In genomic region chr16:57995721-57996405, GRCh38 we compare ENCODE assay signal across 31 cellular contexts. TPM values are rescaled to one million over a fixed set of nuclear protein-coding genes. Genes with fewer than 3 reads are reported as not detected.
DNase-seq lines count a peak whose midpoint lies in the region; ATAC-seq and TF ChIP-seq lines count a peak whose summit lies in the region.
"Had no signal": no experiment of that assay in that cellular context is flagged by ENCODE, and none has a peak within 500 bp of the region (broad histone marks: within the 10 kb centered on the region; RNA-seq: fewer than 3 reads in every experiment).

No MANE protein-coding gene starts in this region.

- ATAC-seq in activated CD8-positive, alpha-beta T cell treated with anti-CD3 and anti-CD28 coated beads, Interleukin-2, amount 10 ng/mL, durations not matched to agents 7 days and 5 days, result no peak
- ATAC-seq in activated CD8-positive, alpha-beta T cell treated with anti-CD3 and anti-CD28 coated beads for 36 hours, result no peak
- no peak for ATAC-seq in effector memory CD8-positive, alpha-beta T cell (replicated peaks)
- ATAC-seq in GM19328 (IDR thresholded peaks at IDR 0.05; ENCODE audit: unreplicated experiment), result no peak
- no peak for ATAC-seq in HG03442 (IDR thresholded peaks at IDR 0.05; ENCODE audit: unreplicated experiment)
- ATAC-seq: body of pancreas, heart right ventricle, sciatic nerve had no signal

- peaks cover 35% of the 10 kb centered on the region for H3K36me3 Mint-ChIP-seq in activated CD8-positive, alpha-beta T cell treated with anti-CD3 and anti-CD28 coated beads, Interleukin-2, amount 10 ng/mL, durations not matched to agents 7 days and 5 days (ENCODE audit: low read depth)
- H3K36me3 Mint-ChIP-seq in activated CD8-positive, alpha-beta T cell treated with anti-CD3 and anti-CD28 coated beads for 36 hours (ENCODE audit: low read depth), result peaks cover 8% of the 10 kb centered on the region
- peaks cover 41% of the 10 kb centered on the region for H3K36me3 Mint-ChIP-seq in effector memory CD8-positive, alpha-beta T cell (ENCODE audit: insufficient read depth)

- no peak overlapping the region for H4K12ac ChIP-seq in trophoblast cell (ENCODE audit: low read depth, low read length)

- no peak overlapping the region for H2BK12ac ChIP-seq in trophoblast cell (ENCODE audit: low read length)

- no peaks in the 10 kb centered on the region for H3K9me3 ChIP-seq in trophoblast cell (ENCODE audit: insufficient read depth, low read depth, low read length)
- H3K9me3 ChIP-seq: body of pancreas, Caco-2, heart right ventricle, SK-N-SH, testis, vagina had no signal

- H3K27me3 Mint-ChIP-seq in activated CD8-positive, alpha-beta T cell treated with anti-CD3 and anti-CD28 coated beads, Interleukin-2, amount 10 ng/mL, durations not matched to agents 7 days and 5 days (ENCODE audit: low read depth), result no peaks in the 10 kb centered on the region
- H3K27me3 Mint-ChIP-seq in activated CD8-positive, alpha-beta T cell treated with anti-CD3 and anti-CD28 coated beads for 36 hours, result no peaks in the 10 kb centered on the region
- no peaks in the 10 kb centered on the region for H3K27me3 Mint-ChIP-seq in effector memory CD8-positive, alpha-beta T cell
- H3K27me3 Mint-ChIP-seq: progenitor cell of endocrine pancreas had no signal

- H3K4me1 ChIP-seq in trophoblast cell (ENCODE audit: control insufficient read depth in 1 of 2, insufficient read depth in 2 of 2, low read length in 2 of 2) (peaks cover 29 to 42% of the 10 kb centered on the region in 2 experiments), mesendoderm (ENCODE audit: control insufficient read depth, low read depth, low read length) (peaks cover 12% of the 10 kb centered on the region)

- H3K4ac ChIP-seq in trophoblast cell (ENCODE audit: low read depth, low read length) (no peak overlapping the region), mesendoderm (ENCODE audit: low read depth, low read length) (no peak overlapping the region)

- H3K4me1 Mint-ChIP-seq in activated CD8-positive, alpha-beta T cell treated with anti-CD3 and anti-CD28 coated beads, Interleukin-2, amount 10 ng/mL, durations not matched to agents 7 days and 5 days (ENCODE audit: low read depth), result peaks cover 45% of the 10 kb centered on the region
- H3K4me1 Mint-ChIP-seq in activated CD8-positive, alpha-beta T cell treated with anti-CD3 and anti-CD28 coated beads for 36 hours (ENCODE audit: low read depth), result peaks cover 41% of the 10 kb centered on the region
- peaks cover 33 to 43% of the 10 kb centered on the region in 2 donors for H3K4me1 Mint-ChIP-seq in effector memory CD8-positive, alpha-beta T cell (ENCODE audit: low read depth in 2 of 2)

- CTCF ChIA-PET in activated CD8-positive, alpha-beta T cell treated with anti-CD3 and anti-CD28 coated beads, Interleukin-2, amount 10 ng/mL, durations not matched to agents 7 days and 5 days (lab: Charles Lee), result no interaction called here
- CTCF ChIA-PET in activated CD8-positive, alpha-beta T cell treated with anti-CD3 and anti-CD28 coated beads for 36 hours (lab: Charles Lee), result interaction anchor here (2.5 kb wide), 1 partner anchor 97 kb away, joined by 7 read pairs; no protein-coding TSS in a partner anchor
- CTCF ChIA-PET in RWPE1 (lab: Yijun Ruan, JAX), result no interaction called here

- H4K5ac ChIP-seq in mesendoderm (ENCODE audit: low read length), result no peak overlapping the region

- no peak overlapping the region for H3K4me3 Mint-ChIP-seq in activated CD8-positive, alpha-beta T cell treated with anti-CD3 and anti-CD28 coated beads, Interleukin-2, amount 10 ng/mL, durations not matched to agents 7 days and 5 days
- H3K4me3 Mint-ChIP-seq in activated CD8-positive, alpha-beta T cell treated with anti-CD3 and anti-CD28 coated beads for 36 hours, result no peak overlapping the region
- H3K4me3 Mint-ChIP-seq in effector memory CD8-positive, alpha-beta T cell, result peak overlapping the region; percentile 10 to 42
- H3K4me3 Mint-ChIP-seq: activated T-helper 1 cell treated with anti-CD3 and anti-CD28 coated beads, Interleukin-12 subunit alpha, Interleukin-12 subunit beta, Interleukin-2, Interleukin-4 antibody, amounts not matched to agents 30 ng/mL and 10 ng/mL and 1 ng/mL, durations not matched to agents 14 hours and 24 hours and 36 hours had no signal

- H3K9ac ChIP-seq in trophoblast cell (ENCODE audit: low read length) (no peak overlapping the region), mesendoderm (ENCODE audit: low read length) (no peak overlapping the region)
- H3K9ac ChIP-seq: SK-N-SH had no signal

- H2AK5ac ChIP-seq in trophoblast cell (ENCODE audit: low read length), result no peak overlapping the region
- no peak overlapping the region for H2AK5ac ChIP-seq in mesendoderm (ENCODE audit: low read length)

- peaks cover 12% of the 10 kb centered on the region for H3K79me1 ChIP-seq in trophoblast cell (ENCODE audit: low read length)
- H3K79me1 ChIP-seq in mesendoderm (ENCODE audit: low read length), result peaks cover 2% of the 10 kb centered on the region

- H3K14ac ChIP-seq in trophoblast cell (ENCODE audit: low read length), result no peak overlapping the region

- H4K8ac ChIP-seq in trophoblast cell (ENCODE audit: low read depth, low read length) (no peak overlapping the region), mesendoderm (ENCODE audit: low read depth, low read length) (no peak overlapping the region)

- H2BK5ac ChIP-seq in trophoblast cell (ENCODE audit: low read depth, low read length, poor library complexity), result no peak overlapping the region
- H2BK5ac ChIP-seq in mesendoderm (ENCODE audit: low read length), result no peak overlapping the region

- H3K27me3 ChIP-seq in trophoblast cell (ENCODE audit: insufficient read depth, low read length) (no peaks in the 10 kb centered on the region), mesendoderm (ENCODE audit: insufficient read depth, low read length, poor library complexity) (no peaks in the 10 kb centered on the region)
- H3K27me3 ChIP-seq: body of pancreas, heart right ventricle, testis, vagina had no signal

- H3K4me3 ChIP-seq in trophoblast cell (ENCODE audit: low read depth, low read length) (peak overlapping the region; percentile 11), mesendoderm (ENCODE audit: low read length) (no peak overlapping the region)
- H3K4me3 ChIP-seq: body of pancreas, heart right ventricle, testis, vagina had no signal

- no peak for TF ChIP-seq CTCF in activated CD8-positive, alpha-beta T cell treated with anti-CD3 and anti-CD28 coated beads for 36 hours (IDR thresholded peaks at IDR 0.05)
- no peak for TF ChIP-seq CTCF in RWPE1 (conservative IDR thresholded peaks at IDR 0.05; ENCODE audit: low read depth)

- H3K4me2 ChIP-seq in trophoblast cell (ENCODE audit: low read length) (no peak overlapping the region), mesendoderm (ENCODE audit: low read length) (no peak overlapping the region)
- H3K4me2 ChIP-seq: SK-N-SH had no signal

- no peak for DNase-seq in activated CD8-positive, alpha-beta T cell treated with anti-CD3 and anti-CD28 coated beads, Interleukin-2, amount 10 ng/mL, durations not matched to agents 7 days and 5 days
- no peak for DNase-seq in activated CD8-positive, alpha-beta T cell treated with anti-CD3 and anti-CD28 coated beads for 36 hours
- DNase-seq in RWPE1 (ENCODE audit: low spot score) (no peak), trophoblast cell (no peak), mesendoderm (no peak)
- no peak for DNase-seq in effector memory CD8-positive, alpha-beta T cell
- DNase-seq: activated CD4-positive, alpha-beta T cell treated with anti-CD3 and anti-CD28 coated beads for 48 hours; AML-193; body of pancreas; Caco-2; effector CD4-positive, alpha-beta T cell; heart right ventricle; IMR-90; NCI-H1092; NCI-H1694 treated with DMSO at 0.1 percent for 48 hours; NCI-H2171; NCI-H510A; SK-N-SH; stimulated activated naive CD4-positive, alpha-beta T cell; T-helper 9 cell; testis; WERI-Rb-1 had no signal

- H2AFZ ChIP-seq in trophoblast cell (ENCODE audit: insufficient read depth, low read length, poor library complexity), result no peak overlapping the region

- peak overlapping the region; percentile 46 for H3K27ac Mint-ChIP-seq in activated CD8-positive, alpha-beta T cell treated with anti-CD3 and anti-CD28 coated beads, Interleukin-2, amount 10 ng/mL, durations not matched to agents 7 days and 5 days
- H3K27ac Mint-ChIP-seq in activated CD8-positive, alpha-beta T cell treated with anti-CD3 and anti-CD28 coated beads for 36 hours, result no peak overlapping the region
- H3K27ac Mint-ChIP-seq in effector memory CD8-positive, alpha-beta T cell, result peak overlapping the region; percentile 60 to 88
- H3K27ac Mint-ChIP-seq: activated T-helper 1 cell treated with anti-CD3 and anti-CD28 coated beads, Interleukin-12 subunit alpha, Interleukin-12 subunit beta, Interleukin-2, Interleukin-4 antibody, amounts not matched to agents 30 ng/mL and 10 ng/mL and 1 ng/mL, durations not matched to agents 14 hours and 24 hours and 36 hours; progenitor cell of endocrine pancreas had no signal

- no peak overlapping the region for H3K18ac ChIP-seq in trophoblast cell (ENCODE audit: low read length)
- no peak overlapping the region for H3K18ac ChIP-seq in mesendoderm (ENCODE audit: low read length)

- no peak overlapping the region for H3K23ac ChIP-seq in trophoblast cell (ENCODE audit: low read length)
- no peak overlapping the region for H3K23ac ChIP-seq in mesendoderm (ENCODE audit: low read length)

- intact Hi-C loops in activated CD8-positive, alpha-beta T cell treated with anti-CD3 and anti-CD28 coated beads for 36 hours (cut with micrococcal nuclease), result no loop called here

- whole genome bisulfite sequencing in trophoblast cell (ENCODE audit: extremely low coverage, insufficient coverage, insufficient read length), result no CpG with 5 or more reads among the region's 18 CpGs
- WGBS in mesendoderm (ENCODE audit: extremely low coverage, insufficient coverage, low lambda C conversion rate), result no CpG with 5 or more reads among the region's 18 CpGs

- H2BK120ac ChIP-seq in trophoblast cell (ENCODE audit: insufficient read depth, low read length, poor library complexity) (no peak overlapping the region), mesendoderm (ENCODE audit: low read depth, low read length) (no peak overlapping the region)

- H4K91ac ChIP-seq in trophoblast cell (ENCODE audit: low read depth, low read length), result no peak overlapping the region

- H3K9me3 Mint-ChIP-seq in activated CD8-positive, alpha-beta T cell treated with anti-CD3 and anti-CD28 coated beads, Interleukin-2, amount 10 ng/mL, durations not matched to agents 7 days and 5 days (ENCODE audit: insufficient read depth), result no peaks in the 10 kb centered on the region
- no peaks in the 10 kb centered on the region for H3K9me3 Mint-ChIP-seq in activated CD8-positive, alpha-beta T cell treated with anti-CD3 and anti-CD28 coated beads for 36 hours
- H3K9me3 Mint-ChIP-seq in effector memory CD8-positive, alpha-beta T cell, result no peaks in the 10 kb centered on the region
- H3K9me3 Mint-ChIP-seq: activated T-helper 1 cell treated with anti-CD3 and anti-CD28 coated beads, Interleukin-12 subunit alpha, Interleukin-12 subunit beta, Interleukin-2, Interleukin-4 antibody, amounts not matched to agents 30 ng/mL and 10 ng/mL and 1 ng/mL, durations not matched to agents 14 hours and 24 hours and 36 hours had no signal

- H3K79me2 ChIP-seq in trophoblast cell (ENCODE audit: control insufficient read depth, insufficient read depth, low read length, poor library complexity), result peaks cover 4% of the 10 kb centered on the region
- no peaks in the 10 kb centered on the region for H3K79me2 ChIP-seq in mesendoderm (ENCODE audit: control insufficient read depth, insufficient read depth, low read length)

- H3K36me3 ChIP-seq in trophoblast cell (ENCODE audit: control insufficient read depth in 1 of 2, insufficient read depth in 2 of 2, low read length in 2 of 2) (peaks cover 17 to 31% of the 10 kb centered on the region in 2 experiments), mesendoderm (ENCODE audit: control insufficient read depth, insufficient read depth, low read length) (peaks cover 3% of the 10 kb centered on the region)

- no peak overlapping the region for H2BK15ac ChIP-seq in mesendoderm (replicated peaks; ENCODE audit: low read depth)

- H3K27ac ChIP-seq in RWPE1 (peak overlapping the region; percentile 61), trophoblast cell (ENCODE audit: low read depth, low read length) (no peak overlapping the region), mesendoderm (ENCODE audit: low read depth, low read length) (no peak overlapping the region)
- H3K27ac ChIP-seq: body of pancreas, testis, vagina, WERI-Rb-1 had no signal

- POLR2A ChIA-PET in activated CD8-positive, alpha-beta T cell treated with anti-CD3 and anti-CD28 coated beads, Interleukin-2, amount 10 ng/mL, durations not matched to agents 7 days and 5 days (lab: Charles Lee), result no interaction called here
- POLR2A ChIA-PET in activated CD8-positive, alpha-beta T cell treated with anti-CD3 and anti-CD28 coated beads for 36 hours (lab: Charles Lee), result no interaction called here
- POLR2A ChIA-PET in RWPE1 (lab: Yijun Ruan, JAX; ENCODE audit: low non-redundant PET), result no interaction called here

- no peak overlapping the region for H3K56ac ChIP-seq in mesendoderm (ENCODE audit: low read length)

RNA-seq across cellular contexts. Expression of gene ZNF319, which starts 4.6 kb away (rescaled TPM):
- total RNA-seq in activated CD8-positive, alpha-beta T cell treated with anti-CD3 and anti-CD28 coated beads, Interleukin-2, amount 10 ng/mL, durations not matched to agents 7 days and 5 days, result 10 to 100 TPM; 16.6 to 17.0 TPM
- 1 to 10 TPM; 5.6 to 7.0 TPM for total RNA-seq in activated CD8-positive, alpha-beta T cell treated with anti-CD3 and anti-CD28 coated beads for 36 hours
- polyA plus RNA-seq in trophoblast cell (2013), result 5.7 and 6.8 TPM in 2 replicates
- polyA plus RNA-seq in mesendoderm (2013, experiment 1 of 2), result 6.1 TPM
- 7.0 TPM for polyA plus RNA-seq in mesendoderm (2013, experiment 2 of 2)

RNA-seq across cellular contexts. Expression of gene USB1, which starts 5.3 kb away (rescaled TPM):
- 10 to 100 TPM; 67.0 to 68.6 TPM for total RNA-seq in activated CD8-positive, alpha-beta T cell treated with anti-CD3 and anti-CD28 coated beads, Interleukin-2, amount 10 ng/mL, durations not matched to agents 7 days and 5 days
- 10 to 100 TPM; 32.9 to 37.5 TPM for total RNA-seq in activated CD8-positive, alpha-beta T cell treated with anti-CD3 and anti-CD28 coated beads for 36 hours
- 36.6 and 37.1 TPM in 2 replicates for polyA plus RNA-seq in trophoblast cell (2013)
- polyA plus RNA-seq in mesendoderm (2013, experiment 1 of 2), result 61.7 TPM
- 60.1 TPM for polyA plus RNA-seq in mesendoderm (2013, experiment 2 of 2)

RNA-seq across cellular contexts. Expression of gene CNGB1, which starts 24.9 kb away (rescaled TPM):
- total RNA-seq in activated CD8-positive, alpha-beta T cell treated with anti-CD3 and anti-CD28 coated beads, Interleukin-2, amount 10 ng/mL, durations not matched to agents 7 days and 5 days, result not detected
- not detected for total RNA-seq in activated CD8-positive, alpha-beta T cell treated with anti-CD3 and anti-CD28 coated beads for 36 hours
- polyA plus RNA-seq in trophoblast cell (2013), result 0.11 and 0.12 TPM in 2 replicates
- 0.06 TPM for polyA plus RNA-seq in mesendoderm (2013, experiment 1 of 2)
- under 0.01 TPM for polyA plus RNA-seq in mesendoderm (2013, experiment 2 of 2)
- total RNA-seq: A172; activated T-helper 1 cell treated with anti-CD3 and anti-CD28 coated beads, Interleukin-12 subunit alpha, Interleukin-12 subunit beta, Interleukin-2, Interleukin-4 antibody, amounts not matched to agents 30 ng/mL and 10 ng/mL and 1 ng/mL, durations not matched to agents 14 hours and 24 hours and 36 hours; body of pancreas; Caco-2; fibroblast of villous mesenchyme; heart right ventricle; IMR-90; lung microvascular endothelial cell; progenitor cell of endocrine pancreas; sciatic nerve; vagina had no signal
- polyA plus RNA-seq: heart right ventricle, IMR-90 had no signal

RNA-seq across cellular contexts. Expression of gene MMP15, which starts 29.7 kb away (rescaled TPM):
- total RNA-seq in activated CD8-positive, alpha-beta T cell treated with anti-CD3 and anti-CD28 coated beads, Interleukin-2, amount 10 ng/mL, durations not matched to agents 7 days and 5 days, result under 1 TPM; 0.50 to 0.61 TPM
- under 1 TPM; 0.25 to 0.63 TPM for total RNA-seq in activated CD8-positive, alpha-beta T cell treated with anti-CD3 and anti-CD28 coated beads for 36 hours
- polyA plus RNA-seq in trophoblast cell (2013), result 95.1 and 106 TPM in 2 replicates
- 20.9 TPM for polyA plus RNA-seq in mesendoderm (2013, experiment 1 of 2)
- polyA plus RNA-seq in mesendoderm (2013, experiment 2 of 2), result 20.0 TPM

Comparison
In these comparisons a context has a peak if more than half of its experiments do, and no peak if none do; other contexts are left out.
1. H3K4me3 Mint-ChIP-seq: peak in effector memory CD8-positive, alpha-beta T cell (2 of 2); none in activated CD8-positive, alpha-beta T cell treated with anti-CD3 and anti-CD28 coated beads, Interleukin-2, amount 10 ng/mL, durations not matched to agents 7 days and 5 days (single experiment) and activated CD8-positive, alpha-beta T cell treated with anti-CD3 and anti-CD28 coated beads for 36 hours (single experiment).